12 cellular contexts compared by ENCODE assay signal in genomic region chr1:155931332-155932038, GRCh38. TPM values are rescaled to one million over a fixed set of nuclear protein-coding genes. Genes with fewer than 3 reads are reported as not detected.
DNase-seq lines count a peak whose midpoint lies in the region; ATAC-seq and TF ChIP-seq lines count a peak whose summit lies in the region.
"Had no signal": no experiment of that assay in that cellular context is flagged by ENCODE, and none has a peak within 500 bp of the region (broad histone marks: within the 10 kb centered on the region; RNA-seq: fewer than 3 reads in every experiment).

No MANE protein-coding gene starts in this region.

- no peaks in the 10 kb centered on the region for H3K27me3 ChIP-seq in thoracic aorta (replicated peaks; ENCODE audit: insufficient read depth)
- H3K27me3 ChIP-seq: BE2C had no signal

- H3K36me3 Mint-ChIP-seq in activated naive CD4-positive, alpha-beta T cell treated with anti-CD3 and anti-CD28 coated beads, Interleukin-2, amount 10 ng/mL, durations not matched to agents 7 days and 5 days, result peaks cover 42% of the 10 kb centered on the region
- H3K36me3 Mint-ChIP-seq in activated T-cell treated with anti-CD3 and anti-CD28 coated beads, Interleukin-2, amount 50 U/mL, for 72 hours (ENCODE audit: insufficient read depth in 2 of 2), result peaks cover 8 to 40% of the 10 kb centered on the region in 2 donors
- H3K36me3 Mint-ChIP-seq in immature natural killer cell, result peaks cover 10 to 29% (median 14%) of the 10 kb centered on the region in 3 donors

- H3K9me3 Mint-ChIP-seq in activated naive CD4-positive, alpha-beta T cell treated with anti-CD3 and anti-CD28 coated beads, Interleukin-2, amount 10 ng/mL, durations not matched to agents 7 days and 5 days, result no peaks in the 10 kb centered on the region
- H3K9me3 Mint-ChIP-seq in activated T-cell treated with anti-CD3 and anti-CD28 coated beads, Interleukin-2, amount 50 U/mL, for 72 hours, result no peaks in the 10 kb centered on the region
- no peaks in the 10 kb centered on the region for H3K9me3 Mint-ChIP-seq in immature natural killer cell

- no peak for ATAC-seq in activated T-cell treated with anti-CD3 and anti-CD28 coated beads, Interleukin-2, amount 50 U/mL, for 72 hours (replicated peaks in 1 of 2)
- ATAC-seq in thoracic aorta (ENCODE audit: insufficient number of reproducible peaks, low FRiP score, low read depth) (no peak), GM18520 (IDR thresholded peaks at IDR 0.05; ENCODE audit: unreplicated experiment) (no peak), GM21737 (IDR thresholded peaks at IDR 0.05; ENCODE audit: unreplicated experiment) (no peak)

- no peak for TF ChIP-seq CTCF in thoracic aorta (IDR thresholded peaks at IDR 0.05)

- H3K4me1 ChIP-seq in thoracic aorta (ENCODE audit: control insufficient read depth in 1 of 2, low read depth in 2 of 2), result peaks cover 37 to 45% of the 10 kb centered on the region in 2 donors
- H3K4me1 ChIP-seq: BE2C had no signal

- CTCF ChIA-PET in activated naive CD4-positive, alpha-beta T cell treated with anti-CD3 and anti-CD28 coated beads, Interleukin-2, amount 10 ng/mL, durations not matched to agents 7 days and 5 days (lab: Charles Lee), result interaction anchor here (1.0 to 6.7 kb wide), 3 partner anchors 27 to 133 kb away, joined by 3 to 52 read pairs (median 8); no protein-coding TSS in a partner anchor

- no peaks in the 10 kb centered on the region for H3K9me3 ChIP-seq in thoracic aorta
- H3K9me3 ChIP-seq: BE2C had no signal

- no peak for DNase-seq in activated naive CD4-positive, alpha-beta T cell treated with anti-CD3 and anti-CD28 coated beads, Interleukin-2, amount 10 ng/mL, durations not matched to agents 7 days and 5 days
- DNase-seq in activated naive CD4-positive, alpha-beta T cell treated with anti-CD3 and anti-CD28 coated beads, Interleukin-2, amount 50 U/mL, for 16 hours, result no peak
- no peak for DNase-seq in activated T-cell treated with anti-CD3 and anti-CD28 coated beads, Interleukin-2, amount 50 U/mL, for 72 hours
- DNase-seq in immature natural killer cell (no peak), thoracic aorta (ENCODE audit: low spot score) (no peak), GM03348 (ENCODE audit: low spot score) (no peak)
- DNase-seq: activated gamma-delta T cell treated with Interleukin-2 at 50 U/mL for 16 hours, BE2C had no signal

- H3K4me3 Mint-ChIP-seq in activated naive CD4-positive, alpha-beta T cell treated with anti-CD3 and anti-CD28 coated beads, Interleukin-2, amount 10 ng/mL, durations not matched to agents 7 days and 5 days, result peak overlapping the region; percentile 37
- peak overlapping the region; percentile 74 to 90 for H3K4me3 Mint-ChIP-seq in activated T-cell treated with anti-CD3 and anti-CD28 coated beads, Interleukin-2, amount 50 U/mL, for 72 hours
- H3K4me3 Mint-ChIP-seq in immature natural killer cell, result peak overlapping the region; percentile 12 to 66 (median 29)

- H3K36me3 ChIP-seq in thoracic aorta, result peaks cover 52% of the 10 kb centered on the region

- peak overlapping the region in 1 of 2 donors; percentile 42 for H3K27ac ChIP-seq in thoracic aorta

- H3K27ac Mint-ChIP-seq in activated naive CD4-positive, alpha-beta T cell treated with anti-CD3 and anti-CD28 coated beads, Interleukin-2, amount 10 ng/mL, durations not matched to agents 7 days and 5 days, result peak overlapping the region; percentile 24
- peak overlapping the region; percentile 94 for H3K27ac Mint-ChIP-seq in activated T-cell treated with anti-CD3 and anti-CD28 coated beads, Interleukin-2, amount 50 U/mL, for 72 hours
- H3K27ac Mint-ChIP-seq in immature natural killer cell, result peak overlapping the region in 5 of 6 donors; percentile 53 to 70 (median 67)

- peak overlapping the region; percentile 38 for H3K4me3 ChIP-seq in thoracic aorta

- H3K4me1 Mint-ChIP-seq in activated naive CD4-positive, alpha-beta T cell treated with anti-CD3 and anti-CD28 coated beads, Interleukin-2, amount 10 ng/mL, durations not matched to agents 7 days and 5 days, result peaks cover 48% of the 10 kb centered on the region
- H3K4me1 Mint-ChIP-seq in activated T-cell treated with anti-CD3 and anti-CD28 coated beads, Interleukin-2, amount 50 U/mL, for 72 hours (ENCODE audit: low read depth), result peaks cover 49% of the 10 kb centered on the region
- H3K4me1 Mint-ChIP-seq in immature natural killer cell, result peaks cover 30 to 43% of the 10 kb centered on the region in 2 donors

- H3K27me3 Mint-ChIP-seq in activated naive CD4-positive, alpha-beta T cell treated with anti-CD3 and anti-CD28 coated beads, Interleukin-2, amount 10 ng/mL, durations not matched to agents 7 days and 5 days, result no peaks in the 10 kb centered on the region
- no peaks in the 10 kb centered on the region for H3K27me3 Mint-ChIP-seq in activated T-cell treated with anti-CD3 and anti-CD28 coated beads, Interleukin-2, amount 50 U/mL, for 72 hours (ENCODE audit: low read depth)
- no peaks in the 10 kb centered on the region for H3K27me3 Mint-ChIP-seq in immature natural killer cell (ENCODE audit: low read depth in 3 of 3)

RNA-seq across cellular contexts. Expression of gene KHDC4, which starts 2.7 kb away (rescaled TPM):
- 10 to 100 TPM; 93.3 to 98.7 TPM for total RNA-seq in activated T-cell treated with anti-CD3 and anti-CD28 coated beads, Interleukin-2, amount 50 U/mL, for 72 hours
- polyA plus RNA-seq in immature natural killer cell, result 1 to 10 TPM; 1.0 to 7.0 (median 4.1) TPM
- 10 to 100 TPM; 50.6 to 56.9 TPM for total RNA-seq in thoracic aorta

RNA-seq across cellular contexts. Expression of gene RXFP4, which starts 10.0 kb away (rescaled TPM):
- not detected for total RNA-seq in activated T-cell treated with anti-CD3 and anti-CD28 coated beads, Interleukin-2, amount 50 U/mL, for 72 hours
- polyA plus RNA-seq in immature natural killer cell, result under 1 TPM in 1 of 3 donors, not detected in 2; 0.78 TPM
- total RNA-seq in thoracic aorta, result not detected
- total RNA-seq: mononuclear cell, temporal lobe had no signal

RNA-seq across cellular contexts. Expression of gene RIT1, which starts 20.3 kb away (rescaled TPM):
- total RNA-seq in activated T-cell treated with anti-CD3 and anti-CD28 coated beads, Interleukin-2, amount 50 U/mL, for 72 hours, result 10 to 100 TPM; 31.7 to 33.8 TPM
- polyA plus RNA-seq in immature natural killer cell, result 10 to 100 TPM; 27.1 to 33.5 (median 29.0) TPM
- total RNA-seq in thoracic aorta, result 10 to 100 TPM; 27.1 to 42.8 TPM

RNA-seq across cellular contexts. Expression of gene ARHGEF2, which starts 46.9 kb away (rescaled TPM):
- 100 to 1,000 TPM; 152 to 163 TPM for total RNA-seq in activated T-cell treated with anti-CD3 and anti-CD28 coated beads, Interleukin-2, amount 50 U/mL, for 72 hours
- polyA plus RNA-seq in immature natural killer cell, result 10 to 100 TPM in 2 of 3 donors, 1 to 10 TPM in 1; 7.2 to 33.5 (median 11.7) TPM
- 100 to 1,000 TPM; 162 to 166 TPM for total RNA-seq in thoracic aorta

Comparison
In these comparisons a context has a peak if more than half of its experiments do, and no peak if none do; other contexts are left out.
1. H3K27ac Mint-ChIP-seq: peak in every context shown above with its lines; median percentile 94 in activated T-cell treated with anti-CD3 and anti-CD28 coated beads, Interleukin-2, amount 50 U/mL, for 72 hours; 67 in immature natural killer cell; 24 in activated naive CD4-positive, alpha-beta T cell treated with anti-CD3 and anti-CD28 coated beads, Interleukin-2, amount 10 ng/mL, durations not matched to agents 7 days and 5 days.
2. H3K4me3 Mint-ChIP-seq: peak in every context shown above with its lines; median percentile 82 in activated T-cell treated with anti-CD3 and anti-CD28 coated beads, Interleukin-2, amount 50 U/mL, for 72 hours; 37 in activated naive CD4-positive, alpha-beta T cell treated with anti-CD3 and anti-CD28 coated beads, Interleukin-2, amount 10 ng/mL, durations not matched to agents 7 days and 5 days; 29 in immature natural killer cell.